ENCODE assay signal across 8 cellular contexts in the genomic region with DNA sequence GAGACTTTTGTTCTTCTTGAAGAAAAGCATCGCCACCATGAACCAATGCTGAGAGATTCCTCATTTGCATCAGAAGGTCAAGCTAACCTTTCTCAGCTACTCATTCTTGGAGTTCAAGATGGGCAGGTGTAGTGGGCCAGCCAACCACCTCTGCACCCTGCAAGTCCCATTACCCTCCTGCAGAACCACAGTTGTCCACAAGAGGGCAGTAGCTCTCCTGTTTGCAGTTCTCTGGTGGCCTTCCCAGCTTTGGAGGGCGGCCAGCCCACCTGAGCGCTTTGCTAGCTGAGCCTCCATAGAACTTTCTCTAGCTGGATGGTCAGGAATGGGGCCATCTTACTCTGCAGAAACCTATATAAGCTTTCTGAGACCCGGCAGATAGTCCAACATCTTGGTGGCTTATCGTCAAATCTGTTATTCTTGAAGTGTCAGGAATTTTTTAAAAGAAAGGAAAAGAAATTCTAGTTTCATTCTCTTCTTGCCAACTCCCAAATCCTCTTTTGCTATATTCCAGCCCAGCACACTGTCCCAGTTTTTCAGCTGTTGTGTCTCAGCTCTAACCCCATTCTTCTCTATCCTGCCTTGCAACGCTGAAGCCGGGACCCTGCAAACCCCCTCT. TPM values are rescaled to one million over a fixed set of nuclear protein-coding genes. Genes with fewer than 3 reads are reported as not detected.
A peak's percentile ranks its signal among the peaks of the same experiment; 100 is the strongest.
DNase-seq lines count a peak whose midpoint lies in the region; ATAC-seq and TF ChIP-seq lines count a peak whose summit lies in the region.

No MANE protein-coding gene starts in this region.

- peak; percentile 73 for ATAC-seq in Right ventricle myocardium superior (ENCODE audit: poor library complexity)
- no peak for ATAC-seq in Right ventricle myocardium inferior
- ATAC-seq in HG03159 (IDR thresholded peaks at IDR 0.05; ENCODE audit: unreplicated experiment) = peak; percentile 70
- ATAC-seq in activated CD8-positive, alpha-beta T cell treated with anti-CD3 and anti-CD28 coated beads, Interleukin-2, amount 10 ng/mL, durations not matched to agents 7 days and 5 days = peak; percentile 74
- peak; percentile 72 to 85 (median 72) for ATAC-seq in natural killer cell
- ATAC-seq in stimulated activated memory B cell treated with anti-CD40 and anti-IgM and Interleukin-4, amounts not matched to agents 10 μg/mL and 1 μg/mL and 100 μg/mL, for 72 hours = peak; percentile 70

- no peak overlapping the region for H3K4me3 ChIP-seq in endodermal cell (ENCODE audit: low read length)

- H3K27me3 ChIP-seq in endodermal cell (ENCODE audit: control insufficient read depth, insufficient read depth, low read length, poor library complexity, severe bottlenecking) = peaks cover 53% of the 10 kb centered on the region

- DNase-seq in Right ventricle myocardium superior = peak; percentile 79
- DNase-seq in Right ventricle myocardium inferior (ENCODE audit: missing footprints) = no peak
- peak; percentile 63 for DNase-seq in NCI-H774 (lab: John Stamatoyannopoulos, UW)
- DNase-seq in activated CD8-positive, alpha-beta T cell treated with anti-CD3 and anti-CD28 coated beads, Interleukin-2, amount 10 ng/mL, durations not matched to agents 7 days and 5 days = peak; percentile 83
- peak; percentile 99 for DNase-seq in endodermal cell
- DNase-seq in natural killer cell = peak; percentile 68

- no peaks in the 10 kb centered on the region for H3K9me3 Mint-ChIP-seq in activated CD8-positive, alpha-beta T cell treated with anti-CD3 and anti-CD28 coated beads, Interleukin-2, amount 10 ng/mL, durations not matched to agents 7 days and 5 days (ENCODE audit: insufficient read depth)
- H3K9me3 Mint-ChIP-seq in endodermal cell = no peaks in the 10 kb centered on the region
- no peaks in the 10 kb centered on the region for H3K9me3 Mint-ChIP-seq in natural killer cell
- H3K9me3 Mint-ChIP-seq in stimulated activated memory B cell treated with anti-CD40 and anti-IgM and Interleukin-4, amounts not matched to agents 10 μg/mL and 1 μg/mL and 100 μg/mL, for 72 hours = no peaks in the 10 kb centered on the region

- no peak overlapping the region for H3K27ac ChIP-seq in endodermal cell (ENCODE audit: low read depth, low read length)

- intact Hi-C loops in Right ventricle myocardium superior (cut with DNase I) = loop anchor here (5.0 kb wide), 1 partner anchor 220 kb away; no protein-coding TSS in a partner anchor
- intact Hi-C loops in Right ventricle myocardium inferior (cut with DNase I) = loop anchor here (1.0 kb wide), 1 partner anchor 222 kb away; no protein-coding TSS in a partner anchor
- intact Hi-C loops in natural killer cell (cut with micrococcal nuclease) = no loop called here

- H3K36me3 Mint-ChIP-seq in activated CD8-positive, alpha-beta T cell treated with anti-CD3 and anti-CD28 coated beads, Interleukin-2, amount 10 ng/mL, durations not matched to agents 7 days and 5 days (ENCODE audit: low read depth) = no peaks in the 10 kb centered on the region
- H3K36me3 Mint-ChIP-seq in endodermal cell (ENCODE audit: low read depth) (no peaks in the 10 kb centered on the region), natural killer cell (no peaks in the 10 kb centered on the region)
- no peaks in the 10 kb centered on the region for H3K36me3 Mint-ChIP-seq in stimulated activated memory B cell treated with anti-CD40 and anti-IgM and Interleukin-4, amounts not matched to agents 10 μg/mL and 1 μg/mL and 100 μg/mL, for 72 hours

- H3K27me3 Mint-ChIP-seq in activated CD8-positive, alpha-beta T cell treated with anti-CD3 and anti-CD28 coated beads, Interleukin-2, amount 10 ng/mL, durations not matched to agents 7 days and 5 days (ENCODE audit: low read depth) = peaks cover 38% of the 10 kb centered on the region
- H3K27me3 Mint-ChIP-seq in endodermal cell (ENCODE audit: insufficient read depth) = peaks cover 74% of the 10 kb centered on the region
- H3K27me3 Mint-ChIP-seq in natural killer cell (ENCODE audit: low read depth in 2 of 2) = peaks cover 32 to 59% of the 10 kb centered on the region in 2 donors
- H3K27me3 Mint-ChIP-seq in stimulated activated memory B cell treated with anti-CD40 and anti-IgM and Interleukin-4, amounts not matched to agents 10 μg/mL and 1 μg/mL and 100 μg/mL, for 72 hours = peaks cover 79% of the 10 kb centered on the region

- H3K4me1 ChIP-seq in endodermal cell (ENCODE audit: control insufficient read depth, insufficient read depth, low read length) = peaks cover 11% of the 10 kb centered on the region

- H3K27ac Mint-ChIP-seq in activated CD8-positive, alpha-beta T cell treated with anti-CD3 and anti-CD28 coated beads, Interleukin-2, amount 10 ng/mL, durations not matched to agents 7 days and 5 days = no peak overlapping the region
- no peak overlapping the region for H3K27ac Mint-ChIP-seq in endodermal cell
- no peak overlapping the region for H3K27ac Mint-ChIP-seq in natural killer cell
- no peak overlapping the region for H3K27ac Mint-ChIP-seq in stimulated activated memory B cell treated with anti-CD40 and anti-IgM and Interleukin-4, amounts not matched to agents 10 μg/mL and 1 μg/mL and 100 μg/mL, for 72 hours

- TF ChIP-seq CTCF in endodermal cell (conservative IDR thresholded peaks at IDR 0.05) (peak; percentile 97), natural killer cell (IDR thresholded peaks at IDR 0.05) (peak; percentile 90)

- no peaks in the 10 kb centered on the region for H3K9me3 ChIP-seq in endodermal cell (ENCODE audit: control insufficient read depth, low read length)

- CTCF ChIA-PET in activated CD8-positive, alpha-beta T cell treated with anti-CD3 and anti-CD28 coated beads, Interleukin-2, amount 10 ng/mL, durations not matched to agents 7 days and 5 days (lab: Charles Lee) = interaction anchor here (0.7 to 6.7 kb wide), 34 partner anchors 9 to 555 kb away, joined by 3 to 85 read pairs (median 4); a partner anchor contains a TSS

- WGBS in endodermal cell (ENCODE audit: insufficient coverage in 1 of 2, insufficient read length in 1 of 2), 2 experiments = 26 to 49% methylated on average over 3 to 7 of the region's 7 CpGs

- POLR2A ChIA-PET in activated CD8-positive, alpha-beta T cell treated with anti-CD3 and anti-CD28 coated beads, Interleukin-2, amount 10 ng/mL, durations not matched to agents 7 days and 5 days (lab: Charles Lee) = no interaction called here

- H3K9ac ChIP-seq in endodermal cell (ENCODE audit: extremely low read depth, low read length, poor library complexity, severe bottlenecking) = no peak overlapping the region

- H3K4me1 Mint-ChIP-seq in activated CD8-positive, alpha-beta T cell treated with anti-CD3 and anti-CD28 coated beads, Interleukin-2, amount 10 ng/mL, durations not matched to agents 7 days and 5 days (ENCODE audit: low read depth) = peaks cover 2% of the 10 kb centered on the region
- H3K4me1 Mint-ChIP-seq in endodermal cell = peaks cover 24% of the 10 kb centered on the region
- H3K4me1 Mint-ChIP-seq in natural killer cell = peaks cover 0 to 5% of the 10 kb centered on the region in 2 donors
- peaks cover 6% of the 10 kb centered on the region for H3K4me1 Mint-ChIP-seq in stimulated activated memory B cell treated with anti-CD40 and anti-IgM and Interleukin-4, amounts not matched to agents 10 μg/mL and 1 μg/mL and 100 μg/mL, for 72 hours

- H3K4me3 Mint-ChIP-seq in activated CD8-positive, alpha-beta T cell treated with anti-CD3 and anti-CD28 coated beads, Interleukin-2, amount 10 ng/mL, durations not matched to agents 7 days and 5 days = no peak overlapping the region
- no peak overlapping the region for H3K4me3 Mint-ChIP-seq in endodermal cell
- no peak overlapping the region for H3K4me3 Mint-ChIP-seq in natural killer cell
- no peak overlapping the region for H3K4me3 Mint-ChIP-seq in stimulated activated memory B cell treated with anti-CD40 and anti-IgM and Interleukin-4, amounts not matched to agents 10 μg/mL and 1 μg/mL and 100 μg/mL, for 72 hours

- no peaks in the 10 kb centered on the region for H3K36me3 ChIP-seq in endodermal cell (ENCODE audit: control insufficient read depth, insufficient read depth, low read length)

RNA-seq across cellular contexts. Expression of a gene that starts 11.0 kb away (rescaled TPM):
- not detected for total RNA-seq in Right ventricle myocardium superior
- total RNA-seq in Right ventricle myocardium inferior = 0.14 TPM
- total RNA-seq in activated CD8-positive, alpha-beta T cell treated with anti-CD3 and anti-CD28 coated beads, Interleukin-2, amount 10 ng/mL, durations not matched to agents 7 days and 5 days = not detected
- total RNA-seq in endodermal cell = 1 to 10 TPM in 1 of 2 donors, under 1 TPM in 1; 0.13 to 1.6 TPM
- polyA plus RNA-seq in endodermal cell (2013, experiment 1 of 2) = 5.7 TPM
- 5.8 TPM for polyA plus RNA-seq in endodermal cell (2013, experiment 2 of 2)
- not detected for total RNA-seq in natural killer cell
